ENCODE assay signal across 10 cellular contexts in genomic region chr11:44623716-44624491, GRCh38. TPM values are rescaled to one million over a fixed set of nuclear protein-coding genes. Genes with fewer than 3 reads are reported as not detected.
A peak's percentile ranks its signal among the peaks of the same experiment; 100 is the strongest.
DNase-seq lines count a peak whose midpoint lies in the region; ATAC-seq and TF ChIP-seq lines count a peak whose summit lies in the region.
"Had no signal": no experiment of that assay in that cellular context is flagged by ENCODE, and none has a peak within 500 bp of the region (broad histone marks: within the 10 kb centered on the region; RNA-seq: fewer than 3 reads in every experiment).

No MANE protein-coding gene starts in this region.

- no peaks in the 10 kb centered on the region; the same call in 1 of the 2 replicates for H3K9me3 Mint-ChIP-seq in HFFc6

- intact Hi-C loops in lower lobe of right lung (cut with DNase I) (loop anchor here (10.0 kb wide), 1 partner anchor 281 kb away; no protein-coding TSS in a partner anchor), upper lobe of right lung (cut with DNase I) (loop anchor here (5.0 kb wide), 1 partner anchor 288 kb away; no protein-coding TSS in a partner anchor)

- ATAC-seq in lower lobe of right lung (no peak), upper lobe of right lung (no peak)

- no peak for TF ChIP-seq CTCF in lower lobe of right lung (IDR thresholded peaks at IDR 0.05)
- TF ChIP-seq CTCF in upper lobe of right lung (IDR thresholded peaks at IDR 0.05): no peak
- no peak for TF ChIP-seq CTCF in HFFc6 (IDR thresholded peaks at IDR 0.05)

- peaks cover 17% of the 10 kb centered on the region for H3K27me3 Mint-ChIP-seq in HFFc6 (ENCODE audit: insufficient read depth)

- H3K27me3 ChIP-seq in lower lobe of right lung (ENCODE audit: low read depth) (no peaks in the 10 kb centered on the region), upper lobe of right lung (no peaks in the 10 kb centered on the region)

- DNase-seq in activated CD8-positive, alpha-beta memory T cell treated with anti-CD3 and anti-CD28 coated beads for 24 hours: peak; percentile 68
- no peak for DNase-seq in activated CD8-positive, alpha-beta memory T cell treated with anti-CD3 and anti-CD28 coated beads, Interleukin-2, amount 50 U/mL, for 4 hours
- DNase-seq in activated naive CD4-positive, alpha-beta T cell treated with anti-CD3 and anti-CD28 coated beads, Interleukin-2, amount 50 U/mL, for 16 hours: peak; percentile 10
- no peak for DNase-seq in lower lobe of right lung
- DNase-seq in upper lobe of right lung: peak; percentile 59
- DNase-seq in CD1c-positive myeloid dendritic cell (ENCODE audit: extremely low spot score): no peak
- DNase-seq in LoVo (ENCODE audit: low spot score): no peak
- DNase-seq in HFFc6: no peak
- DNase-seq: effector CD4-positive, alpha-beta T cell had no signal

- 0 out of 2 replicates have a peak, but pooled peaks cover 5% of the 10 kb centered on the region for H3K4me1 Mint-ChIP-seq in HFFc6 (ENCODE audit: low read depth)

- H3K36me3 ChIP-seq in lower lobe of right lung (peaks cover 9% of the 10 kb centered on the region), upper lobe of right lung (peaks cover 2% of the 10 kb centered on the region)

- H3K36me3 Mint-ChIP-seq in HFFc6 (ENCODE audit: low read depth): no peaks in the 10 kb centered on the region

- H3K4me3 Mint-ChIP-seq in HFFc6: no peak overlapping the region

- H3K27ac ChIP-seq in lower lobe of right lung: peak overlapping the region; percentile 64
- no peak overlapping the region for H3K27ac ChIP-seq in upper lobe of right lung
- H3K27ac ChIP-seq: C4-2B had no signal

- H3K27ac Mint-ChIP-seq in HFFc6: no peak overlapping the region

- H3K4me1 ChIP-seq in lower lobe of right lung (peaks cover 43% of the 10 kb centered on the region), upper lobe of right lung (peaks cover 29% of the 10 kb centered on the region)

- no peaks in the 10 kb centered on the region for H3K9me3 ChIP-seq in lower lobe of right lung
- H3K9me3 ChIP-seq in upper lobe of right lung: no peaks in the 10 kb centered on the region

- H3K4me3 ChIP-seq in lower lobe of right lung (no peak overlapping the region), upper lobe of right lung (no peak overlapping the region)

RNA-seq across cellular contexts. Expression of gene CD82, which starts 58.4 kb away (rescaled TPM):
- total RNA-seq in lower lobe of right lung (129 TPM), upper lobe of right lung (144 TPM)
- total RNA-seq in HFFc6 (2021; fragmentation: NEBNext Ultra II Directional; extraction: Animal tissue kit (Norgen Biotek cat#: 25700)): 10 to 100 TPM; 17.3 to 31.7 (median 20.7) TPM

Comparison
In these comparisons a context has a peak if more than half of its experiments do, and no peak if none do; other contexts are left out.
1. DNase-seq: peak in activated CD8-positive, alpha-beta memory T cell treated with anti-CD3 and anti-CD28 coated beads for 24 hours (single experiment), activated naive CD4-positive, alpha-beta T cell treated with anti-CD3 and anti-CD28 coated beads, Interleukin-2, amount 50 U/mL, for 16 hours (single experiment) and upper lobe of right lung (single experiment); none in activated CD8-positive, alpha-beta memory T cell treated with anti-CD3 and anti-CD28 coated beads, Interleukin-2, amount 50 U/mL, for 4 hours (single experiment), lower lobe of right lung (single experiment), CD1c-positive myeloid dendritic cell (single experiment), LoVo (single experiment) and HFFc6 (single experiment).